17 cellular contexts compared by ENCODE assay signal in the genomic region with DNA sequence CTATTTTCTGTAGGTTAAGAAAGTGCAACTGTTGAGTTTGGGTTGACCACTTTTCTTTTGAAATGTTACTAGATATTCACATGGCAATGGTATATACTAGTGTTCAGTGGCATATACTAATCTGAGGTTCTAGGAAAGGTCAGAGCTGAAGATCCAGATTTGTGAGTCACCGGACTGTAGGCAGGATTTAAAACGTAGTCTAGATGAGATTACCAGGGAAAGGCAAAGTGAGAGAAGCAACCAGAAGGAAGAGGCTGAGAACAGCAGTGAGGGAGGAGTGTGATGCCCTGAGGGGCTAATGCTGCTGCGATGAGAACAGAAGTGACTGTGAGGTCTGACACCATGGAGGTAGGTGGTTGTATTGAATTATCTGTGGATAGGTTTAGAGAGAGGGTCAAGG. TPM values are rescaled to one million over a fixed set of nuclear protein-coding genes. Genes with fewer than 3 reads are reported as not detected.
DNase-seq lines count a peak whose midpoint lies in the region; ATAC-seq lines count a peak whose summit lies in the region.
"Had no signal": no experiment of that assay in that cellular context is flagged by ENCODE, and none has a peak within 500 bp of the region (broad histone marks: within the 10 kb centered on the region; RNA-seq: fewer than 3 reads in every experiment).

No MANE protein-coding gene starts in this region.

- ATAC-seq in activated CD4-positive, alpha-beta T cell treated with anti-CD3 and anti-CD28 coated beads for 36 hours, result no peak
- ATAC-seq in esophagus mucosa, result peak; percentile 52
- ATAC-seq in HG02678 (IDR thresholded peaks at IDR 0.05; ENCODE audit: unreplicated experiment), result no peak
- ATAC-seq in HG03521 (IDR thresholded peaks at IDR 0.05; ENCODE audit: unreplicated experiment), result no peak
- ATAC-seq in effector memory CD8-positive, alpha-beta T cell (replicated peaks), result no peak
- ATAC-seq: Right ventricle myocardium inferior had no signal

- H3K27ac Mint-ChIP-seq in activated CD4-positive, alpha-beta T cell treated with anti-CD3 and anti-CD28 coated beads, Interleukin-2, amount 10 ng/mL, durations not matched to agents 24 days and 14 days, result no peak overlapping the region
- H3K27ac Mint-ChIP-seq in activated CD4-positive, alpha-beta T cell treated with anti-CD3 and anti-CD28 coated beads for 36 hours, result no peak overlapping the region
- no peak overlapping the region for H3K27ac Mint-ChIP-seq in activated naive CD4-positive, alpha-beta T cell treated with anti-CD3 and anti-CD28 coated beads for 36 hours
- H3K27ac Mint-ChIP-seq in effector memory CD8-positive, alpha-beta T cell, result no peak overlapping the region
- H3K27ac Mint-ChIP-seq: B cell; CD4-positive, CD25-positive, alpha-beta regulatory T cell had no signal

- no peaks in the 10 kb centered on the region for H3K4me1 Mint-ChIP-seq in activated CD4-positive, alpha-beta T cell treated with anti-CD3 and anti-CD28 coated beads, Interleukin-2, amount 10 ng/mL, durations not matched to agents 24 days and 14 days
- H3K4me1 Mint-ChIP-seq in activated CD4-positive, alpha-beta T cell treated with anti-CD3 and anti-CD28 coated beads for 36 hours, result no peaks in the 10 kb centered on the region
- H3K4me1 Mint-ChIP-seq in activated naive CD4-positive, alpha-beta T cell treated with anti-CD3 and anti-CD28 coated beads for 36 hours (ENCODE audit: low read depth), result no peaks in the 10 kb centered on the region
- no peaks in the 10 kb centered on the region for H3K4me1 Mint-ChIP-seq in effector memory CD8-positive, alpha-beta T cell (ENCODE audit: low read depth in 2 of 2)
- H3K4me1 Mint-ChIP-seq: B cell; CD4-positive, CD25-positive, alpha-beta regulatory T cell had no signal

- H3K27me3 Mint-ChIP-seq in activated CD4-positive, alpha-beta T cell treated with anti-CD3 and anti-CD28 coated beads, Interleukin-2, amount 10 ng/mL, durations not matched to agents 24 days and 14 days, result peaks cover 25% of the 10 kb centered on the region
- peaks cover 3% of the 10 kb centered on the region for H3K27me3 Mint-ChIP-seq in activated CD4-positive, alpha-beta T cell treated with anti-CD3 and anti-CD28 coated beads for 36 hours
- H3K27me3 Mint-ChIP-seq in activated naive CD4-positive, alpha-beta T cell treated with anti-CD3 and anti-CD28 coated beads for 36 hours (ENCODE audit: low read depth), result no peaks in the 10 kb centered on the region
- peaks cover 0 to 9% of the 10 kb centered on the region in 2 donors for H3K27me3 Mint-ChIP-seq in effector memory CD8-positive, alpha-beta T cell

- POLR2A ChIA-PET in activated CD4-positive, alpha-beta T cell treated with anti-CD3 and anti-CD28 coated beads for 36 hours (lab: Charles Lee), result interaction anchor here (0.6 kb wide), 1 partner anchor 241 kb away, joined by 3 read pairs; no protein-coding TSS in a partner anchor

- H3K9me3 Mint-ChIP-seq in activated CD4-positive, alpha-beta T cell treated with anti-CD3 and anti-CD28 coated beads, Interleukin-2, amount 10 ng/mL, durations not matched to agents 24 days and 14 days, result no peaks in the 10 kb centered on the region
- no peaks in the 10 kb centered on the region for H3K9me3 Mint-ChIP-seq in activated CD4-positive, alpha-beta T cell treated with anti-CD3 and anti-CD28 coated beads for 36 hours (ENCODE audit: low read depth)
- H3K9me3 Mint-ChIP-seq in activated naive CD4-positive, alpha-beta T cell treated with anti-CD3 and anti-CD28 coated beads for 36 hours, result no peaks in the 10 kb centered on the region
- no peaks in the 10 kb centered on the region for H3K9me3 Mint-ChIP-seq in effector memory CD8-positive, alpha-beta T cell

- CTCF ChIA-PET in activated CD4-positive, alpha-beta T cell treated with anti-CD3 and anti-CD28 coated beads for 36 hours (lab: Charles Lee), result interaction anchor here (1.1 kb wide), 1 partner anchor 8 kb away, joined by 3 read pairs; no protein-coding TSS in a partner anchor
- CTCF ChIA-PET in activated naive CD4-positive, alpha-beta T cell treated with anti-CD3 and anti-CD28 coated beads for 36 hours (lab: Charles Lee), result interaction anchor here (0.7 to 1.0 kb wide), 3 partner anchors 36 to 316 kb away, joined by 3 to 4 read pairs (median 3); no protein-coding TSS in a partner anchor

- peak; percentile 26 for DNase-seq in activated CD4-positive, alpha-beta T cell treated with anti-CD3 and anti-CD28 coated beads, Interleukin-2, amount 10 ng/mL, durations not matched to agents 24 days and 14 days
- no peak for DNase-seq in activated CD4-positive, alpha-beta T cell treated with anti-CD3 and anti-CD28 coated beads for 36 hours
- peak; percentile 70 for DNase-seq in amniotic epithelial cell (ENCODE audit: low read depth)
- DNase-seq in activated naive CD4-positive, alpha-beta T cell treated with anti-CD3 and anti-CD28 coated beads for 36 hours, result no peak
- DNase-seq in effector memory CD8-positive, alpha-beta T cell, result no peak
- DNase-seq: Caco-2; CD4-positive, CD25-positive, alpha-beta regulatory T cell; DMS153; MM.1S; NCI-H1105; NCI-H1694; NCI-H524 had no signal

- intact Hi-C loops in activated CD4-positive, alpha-beta T cell treated with anti-CD3 and anti-CD28 coated beads, Interleukin-2, amount 10 ng/mL, durations not matched to agents 24 days and 14 days (cut with micrococcal nuclease), result no loop called here
- intact Hi-C loops in activated CD4-positive, alpha-beta T cell treated with anti-CD3 and anti-CD28 coated beads for 36 hours (cut with DNase I, micrococcal nuclease), result no loop called here
- intact Hi-C loops in activated naive CD4-positive, alpha-beta T cell treated with anti-CD3 and anti-CD28 coated beads for 36 hours (cut with micrococcal nuclease), result no loop called here

- H3K36me3 Mint-ChIP-seq in activated CD4-positive, alpha-beta T cell treated with anti-CD3 and anti-CD28 coated beads, Interleukin-2, amount 10 ng/mL, durations not matched to agents 24 days and 14 days (ENCODE audit: low read depth), result no peaks in the 10 kb centered on the region
- H3K36me3 Mint-ChIP-seq in activated CD4-positive, alpha-beta T cell treated with anti-CD3 and anti-CD28 coated beads for 36 hours (ENCODE audit: low read depth), result no peaks in the 10 kb centered on the region
- H3K36me3 Mint-ChIP-seq in activated naive CD4-positive, alpha-beta T cell treated with anti-CD3 and anti-CD28 coated beads for 36 hours (ENCODE audit: low read depth), result no peaks in the 10 kb centered on the region
- H3K36me3 Mint-ChIP-seq in effector memory CD8-positive, alpha-beta T cell (ENCODE audit: insufficient read depth), result no peaks in the 10 kb centered on the region

- no peak overlapping the region for H3K4me3 Mint-ChIP-seq in activated CD4-positive, alpha-beta T cell treated with anti-CD3 and anti-CD28 coated beads, Interleukin-2, amount 10 ng/mL, durations not matched to agents 24 days and 14 days
- no peak overlapping the region for H3K4me3 Mint-ChIP-seq in activated CD4-positive, alpha-beta T cell treated with anti-CD3 and anti-CD28 coated beads for 36 hours
- no peak overlapping the region for H3K4me3 Mint-ChIP-seq in activated naive CD4-positive, alpha-beta T cell treated with anti-CD3 and anti-CD28 coated beads for 36 hours
- no peak overlapping the region for H3K4me3 Mint-ChIP-seq in effector memory CD8-positive, alpha-beta T cell
- H3K4me3 Mint-ChIP-seq: B cell; CD4-positive, CD25-positive, alpha-beta regulatory T cell had no signal

RNA-seq across cellular contexts. Expression of a gene that starts 9.7 kb away (rescaled TPM):
- total RNA-seq in activated CD4-positive, alpha-beta T cell treated with anti-CD3 and anti-CD28 coated beads, Interleukin-2, amount 10 ng/mL, durations not matched to agents 24 days and 14 days, result 9.0 and 11.4 TPM in 2 replicates
- total RNA-seq in activated CD4-positive, alpha-beta T cell treated with anti-CD3 and anti-CD28 coated beads for 36 hours, result 10 to 100 TPM; 17.9 to 31.1 TPM
- total RNA-seq in esophagus mucosa, result 34.8 TPM
- 10 to 100 TPM; 22.8 to 24.3 TPM for total RNA-seq in activated naive CD4-positive, alpha-beta T cell treated with anti-CD3 and anti-CD28 coated beads for 36 hours

RNA-seq across cellular contexts. Expression of a gene that starts 36.3 kb away (rescaled TPM):
- total RNA-seq in activated CD4-positive, alpha-beta T cell treated with anti-CD3 and anti-CD28 coated beads, Interleukin-2, amount 10 ng/mL, durations not matched to agents 24 days and 14 days, result 19.3 and 23.6 TPM in 2 replicates
- total RNA-seq in activated CD4-positive, alpha-beta T cell treated with anti-CD3 and anti-CD28 coated beads for 36 hours, result 10 to 100 TPM; 23.3 to 26.5 TPM
- 15.8 TPM for total RNA-seq in esophagus mucosa
- 10 to 100 TPM; 11.5 to 12.1 TPM for total RNA-seq in activated naive CD4-positive, alpha-beta T cell treated with anti-CD3 and anti-CD28 coated beads for 36 hours

Comparison
In these comparisons a context has a peak if more than half of its experiments do, and no peak if none do; other contexts are left out.
1. DNase-seq: peak in activated CD4-positive, alpha-beta T cell treated with anti-CD3 and anti-CD28 coated beads, Interleukin-2, amount 10 ng/mL, durations not matched to agents 24 days and 14 days (single experiment) and amniotic epithelial cell (single experiment); none in activated CD4-positive, alpha-beta T cell treated with anti-CD3 and anti-CD28 coated beads for 36 hours (single experiment), activated naive CD4-positive, alpha-beta T cell treated with anti-CD3 and anti-CD28 coated beads for 36 hours (single experiment) and effector memory CD8-positive, alpha-beta T cell (0 of 3).